In the genomic region with DNA sequence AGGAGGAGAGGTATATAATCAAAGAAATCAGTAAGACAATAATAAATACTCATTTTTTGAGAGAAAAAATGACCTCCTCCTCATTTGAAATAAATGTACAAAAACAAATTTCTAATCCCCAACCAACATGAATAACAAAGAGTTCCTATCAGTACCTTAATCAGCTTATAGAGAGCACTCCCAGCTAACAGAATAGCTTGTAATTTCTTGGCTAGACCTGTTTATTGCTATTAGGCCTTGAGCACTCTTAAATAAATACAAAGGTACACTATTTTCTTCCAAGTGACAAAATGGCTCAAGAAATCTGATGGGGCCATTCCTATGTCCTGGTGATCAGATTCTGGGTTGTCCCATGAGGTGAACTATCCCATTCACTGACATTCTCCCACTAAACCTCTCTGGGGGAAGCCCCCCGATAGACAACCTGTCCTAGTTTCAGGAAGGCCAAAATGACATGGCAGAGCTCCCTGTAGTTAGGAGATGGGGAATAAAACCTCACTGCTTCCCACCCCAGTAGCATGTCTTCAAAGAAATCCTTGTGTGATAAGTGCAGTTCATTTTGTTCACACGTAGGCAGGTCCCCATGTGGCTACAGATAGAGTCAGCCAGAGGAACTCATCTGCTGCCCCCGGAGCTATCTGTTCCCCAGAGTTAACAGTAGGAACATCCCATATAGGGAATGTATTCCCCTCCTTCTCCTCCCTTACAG, we compare ENCODE assay signal across 16 cellular contexts.
DNase-seq lines count a peak whose midpoint lies in the region; ATAC-seq and TF ChIP-seq lines count a peak whose summit lies in the region.
"Had no signal": no experiment of that assay in that cellular context is flagged by ENCODE, and none has a peak within 500 bp of the region (broad histone marks: within the 10 kb centered on the region; RNA-seq: fewer than 3 reads in every experiment).

No MANE protein-coding gene starts in this region.

- TF ChIP-seq POLR2A in heart left ventricle (IDR thresholded peaks at IDR 0.05), result no peak

- DNase-seq in heart left ventricle, result no peak
- no peak for DNase-seq in Right ventricle myocardium superior
- DNase-seq in SK-N-MC (ENCODE audit: low read depth, low spot score), result no peak
- peak; percentile 4 for DNase-seq in fibroblast of pulmonary artery (ENCODE audit: low read depth)
- peak; percentile 18 for DNase-seq in superior temporal gyrus (ENCODE audit: extremely low spot score)
- no peak for DNase-seq in ACHN
- DNase-seq in NCI-H69 (lab: John Stamatoyannopoulos, UW), result no peak
- DNase-seq: activated CD4-positive, alpha-beta T cell treated with anti-CD3 and anti-CD28 coated beads, Interleukin-2, amount 10 ng/mL, durations not matched to agents 24 days and 14 days; activated CD8-positive, alpha-beta memory T cell treated with anti-CD3 and anti-CD28 coated beads, Interleukin-2, amount 50 U/mL, for 48 hours; activated naive CD4-positive, alpha-beta T cell; CD8-positive, alpha-beta memory T cell; natural killer cell; NCI-H345; stimulated activated naive CD8-positive, alpha-beta T cell treated with anti-CD3 and anti-CD28 coated beads, Interleukin-15, amount 100 ng/mL, for 72 hours; SW 1271 had no signal

- intact Hi-C loops in heart left ventricle (cut with DNase I), result loop anchor here in 3 of 10 donors (10.0 kb wide), 3 partner anchors 146 to 646 kb away; no protein-coding TSS in a partner anchor
- intact Hi-C loops in Right ventricle myocardium superior (cut with DNase I), result no loop called here

- H3K4me3 ChIP-seq in heart left ventricle (no peak overlapping the region), SK-N-MC (no peak overlapping the region; the same call in 1 of the 2 replicates), fibroblast of pulmonary artery (replicated peaks; ENCODE audit: low read depth, low read length) (no peak overlapping the region)

- H3K27ac ChIP-seq in heart left ventricle (peak overlapping the region in 10 of 12 donors; percentile 19 to 92 (median 83)), SK-N-MC (peak overlapping the region; percentile 94)

- H3K36me3 ChIP-seq in heart left ventricle (no peaks in the 10 kb centered on the region), SK-N-MC (ENCODE audit: insufficient read depth, low read length) (peaks cover 35% of the 10 kb centered on the region)

- H3K27me3 ChIP-seq in heart left ventricle, result no peaks in the 10 kb centered on the region

- peak overlapping the region; percentile 71 for H3K9ac ChIP-seq in SK-N-MC (ENCODE audit: insufficient read length)

- no peak for TF ChIP-seq CTCF in heart left ventricle (IDR thresholded peaks at IDR 0.05)
- no peak for TF ChIP-seq CTCF in fibroblast of pulmonary artery (IDR thresholded peaks at IDR 0.05; ENCODE audit: low read length, missing control alignments)

- in situ Hi-C loops in ACHN (cut with HindIII; ENCODE audit: low pct_ligation_motif_present, low pct_unique_long_range_greater_than_20kb, low sequenced_read_pairs), result no loop called here

- no peaks in the 10 kb centered on the region for H3K9me3 ChIP-seq in heart left ventricle
- H3K9me3 ChIP-seq in SK-N-MC (ENCODE audit: low read depth, low read length), result no peaks in the 10 kb centered on the region

- 69 to 84% (median 78%) methylated on average over 3 of the region's 3 CpGs for WGBS in heart left ventricle, 4 donors

- peaks cover 5 to 52% (median 35%) of the 10 kb centered on the region in 12 donors for H3K4me1 ChIP-seq in heart left ventricle

- ATAC-seq in heart left ventricle (no peak), Right ventricle myocardium superior (ENCODE audit: poor library complexity) (no peak), GM21528 (IDR thresholded peaks at IDR 0.05; ENCODE audit: low FRiP score, unreplicated experiment) (no peak)
- ATAC-seq: natural killer cell; stimulated activated naive CD8-positive, alpha-beta T cell treated with anti-CD3 and anti-CD28 coated beads, Interleukin-15, amount 100 ng/mL, for 72 hours had no signal

Comparison
In these comparisons a context has a peak if more than half of its experiments do, and no peak if none do; other contexts are left out.
1. DNase-seq: peak in fibroblast of pulmonary artery (single experiment) and superior temporal gyrus (single experiment); none in heart left ventricle (0 of 5), Right ventricle myocardium superior (single experiment), SK-N-MC (single experiment), ACHN (single experiment) and NCI-H69 (single experiment).